Comparison of ENCODE assay signal across 8 cellular contexts in the genomic region with DNA sequence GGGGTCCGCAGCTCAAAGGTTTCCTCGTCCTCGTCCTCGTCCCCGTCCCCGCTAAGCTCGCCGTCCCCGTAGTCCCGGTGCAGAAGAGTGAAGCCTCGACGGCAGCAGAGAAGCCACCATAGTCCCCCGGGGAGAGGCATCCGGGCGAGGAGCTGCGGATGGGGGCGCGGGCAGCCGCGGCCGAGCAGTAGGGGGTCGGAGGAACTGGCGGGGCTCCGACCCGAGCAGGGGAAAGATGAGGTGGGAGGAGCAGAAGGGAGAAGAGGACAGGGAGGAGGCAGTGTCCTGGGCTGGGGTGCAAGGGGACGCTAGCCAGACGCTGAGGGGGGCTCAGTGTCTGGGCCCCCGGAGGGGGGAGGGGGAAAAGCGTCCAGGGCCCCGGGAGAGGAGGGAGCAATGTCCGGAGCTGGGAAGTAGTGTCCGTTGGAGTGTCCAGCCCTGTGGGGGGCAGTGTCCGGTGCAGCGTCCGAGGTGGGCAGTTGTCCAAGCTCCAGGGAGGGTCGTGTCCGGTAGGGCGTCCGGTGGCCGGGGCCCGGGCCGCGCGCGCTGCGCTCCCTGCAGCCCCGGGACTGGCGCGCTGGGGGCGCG. TPM values are rescaled to one million over a fixed set of nuclear protein-coding genes. Genes with fewer than 3 reads are reported as not detected.
DNase-seq lines count a peak whose midpoint lies in the region; ATAC-seq and TF ChIP-seq lines count a peak whose summit lies in the region.

A gene with protein sequence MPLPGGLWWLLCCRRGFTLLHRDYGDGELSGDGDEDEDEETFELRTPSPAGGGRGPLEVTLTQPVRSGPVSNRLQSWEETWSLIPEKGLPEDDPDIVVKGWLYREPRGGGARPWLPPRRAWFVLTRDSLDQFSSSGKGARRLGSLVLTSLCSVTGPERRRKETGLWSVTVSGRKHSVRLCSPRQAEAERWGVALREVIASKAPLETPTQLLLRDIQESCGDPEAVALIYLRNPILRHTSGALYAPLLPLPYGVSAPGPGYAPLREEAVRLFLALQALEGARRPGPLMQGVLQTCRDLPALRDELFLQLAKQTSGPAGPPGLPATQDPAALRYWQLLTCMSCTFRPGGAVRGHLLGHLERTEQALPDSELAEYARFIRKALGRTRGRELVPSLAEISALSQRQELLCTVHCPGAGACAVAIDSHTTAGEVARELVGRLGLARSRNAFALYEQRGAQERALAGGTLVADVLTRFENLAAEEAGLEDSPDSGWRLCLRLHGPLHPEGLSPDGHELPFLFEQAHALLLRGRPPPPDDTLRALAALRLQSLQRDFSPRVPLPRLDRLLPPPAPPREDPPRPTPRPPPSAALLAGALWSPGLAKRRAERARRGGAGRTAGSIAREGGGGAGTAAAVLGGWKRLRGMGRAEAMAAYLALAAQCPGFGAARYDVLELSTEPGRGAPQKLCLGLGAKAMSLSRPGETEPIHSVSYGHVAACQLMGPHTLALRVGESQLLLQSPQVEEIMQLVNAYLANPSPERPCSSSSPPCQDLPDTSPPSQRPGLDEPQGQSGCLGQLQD (minus strand): TSS at position 571 of the 588 bp plus-strand sequence. CDS start 431 bp downstream, at position 140.

- peaks cover 27% of the 10 kb centered on the region for H3K79me2 ChIP-seq in fibroblast of lung (ENCODE audit: control insufficient read depth, insufficient read depth, low read length)

- H3K23ac ChIP-seq in neuronal stem cell (ENCODE audit: low read depth, low read length, poor library complexity): peak within 1 kb of the TSS; percentile 97

- no peak within 1 kb of the TSS for H2BK120ac ChIP-seq in neuronal stem cell (ENCODE audit: low read depth, low read length)

- H3K27ac Mint-ChIP-seq in CD14-positive monocyte: peak within 1 kb of the TSS; percentile 82 to 94 (median 91)
- peak within 1 kb of the TSS; percentile 89 for H3K27ac Mint-ChIP-seq in T-helper 2 cell treated with Interferon-gamma antibody and Interleukin-4, amounts not matched to agents 5 μg/mL and 100 μg/mL, for 36 hours

- peaks cover 42 to 68% (median 62%) of the 10 kb centered on the region in 3 donors for H3K27me3 Mint-ChIP-seq in CD14-positive monocyte (ENCODE audit: low read depth in 3 of 3)
- H3K27me3 Mint-ChIP-seq in T-helper 2 cell treated with Interferon-gamma antibody and Interleukin-4, amounts not matched to agents 5 μg/mL and 100 μg/mL, for 36 hours (ENCODE audit: low read depth): peaks cover 44% of the 10 kb centered on the region

- peaks cover 57% of the 10 kb centered on the region for H3K4me1 Mint-ChIP-seq in CD14-positive monocyte
- H3K4me1 Mint-ChIP-seq in T-helper 2 cell treated with Interferon-gamma antibody and Interleukin-4, amounts not matched to agents 5 μg/mL and 100 μg/mL, for 36 hours (ENCODE audit: low read depth): peaks cover 36% of the 10 kb centered on the region

- H3K4me3 ChIP-seq in fibroblast of lung (replicated peaks in 1 of 4; ENCODE audit: control extremely low read depth in 1 of 4, insufficient read depth in 1 of 4, low read depth in 3 of 4, low read length in 4 of 4): peak within 1 kb of the TSS; percentile 74 to 94 (median 82)
- H3K4me3 ChIP-seq in neuronal stem cell (ENCODE audit: low read length in 2 of 2): peak within 1 kb of the TSS; percentile 93 to 94

- peaks cover 14% of the 10 kb centered on the region for H3K36me3 ChIP-seq in fibroblast of lung (ENCODE audit: control insufficient read depth, insufficient read depth, low read length)
- peaks cover 4 to 26% of the 10 kb centered on the region in 2 donors for H3K36me3 ChIP-seq in neuronal stem cell (replicated peaks in 1 of 2; ENCODE audit: control insufficient read depth in 2 of 2, insufficient read depth in 2 of 2, low read length in 2 of 2)

- peak within 1 kb of the TSS; percentile 97 for H2BK15ac ChIP-seq in neuronal stem cell (ENCODE audit: low read length)

- H3K9me3 Mint-ChIP-seq in CD14-positive monocyte: peaks cover 6 to 27% (median 10%) of the 10 kb centered on the region in 7 donors
- H3K9me3 Mint-ChIP-seq in T-helper 2 cell treated with Interferon-gamma antibody and Interleukin-4, amounts not matched to agents 5 μg/mL and 100 μg/mL, for 36 hours: no peaks in the 10 kb centered on the region

- H3K9me3 ChIP-seq in fibroblast of lung (ENCODE audit: control insufficient read depth, insufficient read depth, low read depth, low read length) (no peaks in the 10 kb centered on the region), neuronal stem cell (replicated peaks in 1 of 2; ENCODE audit: control insufficient read depth in 2 of 2, insufficient read depth in 1 of 2, low read depth in 1 of 2, low read length in 2 of 2) (peaks cover 0 to under 1% of the 10 kb centered on the region in 2 donors)

- H3K27me3 ChIP-seq in fibroblast of lung (ENCODE audit: control insufficient read depth, insufficient read depth, low read length): no peaks in the 10 kb centered on the region
- H3K27me3 ChIP-seq in neuronal stem cell (ENCODE audit: control insufficient read depth in 3 of 3, insufficient read depth in 3 of 3, low read depth in 1 of 3, low read length in 3 of 3): peaks cover 0 to 48% (median 7%) of the 10 kb centered on the region in 3 experiments

- no peak for DNase-seq in CD14-positive monocyte (ENCODE audit: low spot score)
- DNase-seq in T-helper 2 cell treated with Interferon-gamma antibody and Interleukin-4, amounts not matched to agents 5 μg/mL and 100 μg/mL, for 36 hours (ENCODE audit: low spot score): no peak
- peak in 1 of 2 donors; percentile 35 for DNase-seq in fibroblast of lung (ENCODE audit: low read depth in 2 of 2)
- DNase-seq in neuronal stem cell (ENCODE audit: low spot score): no peak
- DNase-seq in NCI-H510A treated with DMSO at 0.1 percent for 48 hours (lab: John Stamatoyannopoulos, UW): no peak
- DNase-seq in Ammon's horn (ENCODE audit: low spot score): no peak

- no peaks in the 10 kb centered on the region for H4K20me1 ChIP-seq in fibroblast of lung (ENCODE audit: control insufficient read depth, extremely low read depth, insufficient read depth, low read length)

- H2BK12ac ChIP-seq in neuronal stem cell (ENCODE audit: low read length): peak within 1 kb of the TSS; percentile 58

- H3K9ac ChIP-seq in fibroblast of lung (ENCODE audit: insufficient read depth, low read length) (peak within 1 kb of the TSS; percentile 77), neuronal stem cell (ENCODE audit: low read depth, low read length, poor library complexity) (peak within 1 kb of the TSS; percentile 98)

- H4K8ac ChIP-seq in neuronal stem cell (ENCODE audit: low read depth, low read length): no peak within 1 kb of the TSS

- H3K36me3 Mint-ChIP-seq in CD14-positive monocyte: peaks cover 5 to 7% of the 10 kb centered on the region in 2 donors
- no peaks in the 10 kb centered on the region for H3K36me3 Mint-ChIP-seq in T-helper 2 cell treated with Interferon-gamma antibody and Interleukin-4, amounts not matched to agents 5 μg/mL and 100 μg/mL, for 36 hours (ENCODE audit: low read depth)

- H2BK5ac ChIP-seq in neuronal stem cell (ENCODE audit: low read length): peak within 1 kb of the TSS; percentile 96

- peak within 1 kb of the TSS; percentile 83 to 92 for H3K4me3 Mint-ChIP-seq in CD14-positive monocyte
- peak within 1 kb of the TSS; percentile 84 for H3K4me3 Mint-ChIP-seq in T-helper 2 cell treated with Interferon-gamma antibody and Interleukin-4, amounts not matched to agents 5 μg/mL and 100 μg/mL, for 36 hours

- H3K4me2 ChIP-seq in fibroblast of lung (ENCODE audit: extremely low read depth, insufficient read depth, low read length) (peak within 1 kb of the TSS; percentile 92), neuronal stem cell (ENCODE audit: insufficient read depth, low read length, poor library complexity, severe bottlenecking) (peak within 1 kb of the TSS; percentile 99)

- peak within 1 kb of the TSS; percentile 94 for H3K14ac ChIP-seq in neuronal stem cell (ENCODE audit: low read length)

- H3K79me1 ChIP-seq in neuronal stem cell (ENCODE audit: low read depth, low read length): peaks cover 17% of the 10 kb centered on the region

- peak within 1 kb of the TSS; percentile 98 for H3K18ac ChIP-seq in neuronal stem cell (ENCODE audit: low read length)

- peak within 1 kb of the TSS; percentile 94 for H2AK5ac ChIP-seq in neuronal stem cell (ENCODE audit: low read depth, low read length)

- no CpG with 5 or more reads among the region's 51 CpGs for WGBS in neuronal stem cell (ENCODE audit: extremely low coverage in 2 of 2, insufficient read length in 2 of 2, insufficient replicate concordance in 1 of 2), 2 donors

- peak within 1 kb of the TSS; percentile 76 for H3K4ac ChIP-seq in neuronal stem cell (ENCODE audit: low read length)

- H3K27ac ChIP-seq in fibroblast of lung (ENCODE audit: insufficient read depth, low read length) (peak within 1 kb of the TSS; percentile 95), neuronal stem cell (replicated peaks; ENCODE audit: low read length) (peak within 1 kb of the TSS; percentile 99)

- intact Hi-C loops in CD14-positive monocyte (cut with micrococcal nuclease): loop anchor here in 1 of 2 donors (2.0 to 5.0 kb wide), 2 partner anchors 68 to 99 kb away; a partner anchor contains a TSS

- no peak within 1 kb of the TSS for H4K91ac ChIP-seq in neuronal stem cell (ENCODE audit: low read depth, low read length, poor library complexity)

- ATAC-seq in HG03558 (IDR thresholded peaks at IDR 0.05; ENCODE audit: extremely low read depth, unreplicated experiment) (peak; percentile 3), HG02588 (IDR thresholded peaks at IDR 0.05; ENCODE audit: unreplicated experiment) (no peak)

- TF ChIP-seq CTCF in CD14-positive monocyte (IDR thresholded peaks at IDR 0.05) (no peak), fibroblast of lung (conservative IDR thresholded peaks at IDR 0.05 in 1 of 2, IDR thresholded peaks at IDR 0.05 in 1 of 2; ENCODE audit: low read depth in 1 of 2, low read length in 2 of 2) (peak; percentile 8 to 17)

- H2AFZ ChIP-seq in fibroblast of lung (ENCODE audit: low read length): peak within 1 kb of the TSS; percentile 87
- H2AFZ ChIP-seq in neuronal stem cell (ENCODE audit: low read length): peak within 1 kb of the TSS; percentile 93

- H3K4me1 ChIP-seq in fibroblast of lung (ENCODE audit: control insufficient read depth, extremely low read depth, insufficient read depth, low read length): peaks cover 42% of the 10 kb centered on the region
- peaks cover 29 to 46% of the 10 kb centered on the region in 2 donors for H3K4me1 ChIP-seq in neuronal stem cell (ENCODE audit: control insufficient read depth in 2 of 2, insufficient read depth in 1 of 2, low read depth in 1 of 2, low read length in 2 of 2)

RNA-seq across cellular contexts. Expression of the gene that starts here (rescaled TPM):
- polyA plus RNA-seq in CD14-positive monocyte (under 1 TPM; 0.38 to 0.41 TPM), fibroblast of lung (2.3 and 3.0 TPM in 2 replicates)
- 19.3 and 24.6 TPM in 2 replicates for total RNA-seq in fibroblast of lung
- polyA plus RNA-seq in fibroblast of lung (2012): 10.5 and 16.2 TPM in 2 replicates
- polyA minus RNA-seq in fibroblast of lung (ENCODE audit: low replicate concordance): 4.1 and 9.3 TPM in 2 replicates
- polyA plus RNA-seq in neuronal stem cell (2013, experiment 1 of 2): 17.1 TPM
- 17.9 TPM for polyA plus RNA-seq in neuronal stem cell (2013, experiment 2 of 2)
